Comparison of ENCODE assay signal across 8 cellular contexts in genomic region chr11:9263840-9264380, GRCh38. TPM values are rescaled to one million over a fixed set of nuclear protein-coding genes. Genes with fewer than 3 reads are reported as not detected.
A peak's percentile ranks its signal among the peaks of the same experiment; 100 is the strongest.
DNase-seq lines count a peak whose midpoint lies in the region; ATAC-seq and TF ChIP-seq lines count a peak whose summit lies in the region.

No MANE protein-coding gene starts in this region.

- H3K36me3 ChIP-seq in DND-41 (ENCODE audit: insufficient read depth, low read length): no peaks in the 10 kb centered on the region
- no peaks in the 10 kb centered on the region for H3K36me3 ChIP-seq in Karpas-422 (ENCODE audit: insufficient read depth, low read length)
- no peaks in the 10 kb centered on the region for H3K36me3 ChIP-seq in heart left ventricle

- no peaks in the 10 kb centered on the region for H3K9me3 ChIP-seq in DND-41 (ENCODE audit: insufficient read depth, low read length, severe bottlenecking)
- no peaks in the 10 kb centered on the region for H3K9me3 ChIP-seq in Karpas-422 (ENCODE audit: low read length)
- H3K9me3 ChIP-seq in heart left ventricle: no peaks in the 10 kb centered on the region

- peak overlapping the region; percentile 87 for H3K4me2 ChIP-seq in DND-41 (ENCODE audit: insufficient read depth, low read length)
- peak overlapping the region; percentile 87 for H3K4me2 ChIP-seq in Karpas-422 (ENCODE audit: low read depth, low read length, poor library complexity, severe bottlenecking)

- peaks cover 7% of the 10 kb centered on the region; the same call in 1 of the 2 replicates for H4K20me1 ChIP-seq in DND-41 (ENCODE audit: insufficient read depth, low read length)
- H4K20me1 ChIP-seq in Karpas-422 (ENCODE audit: insufficient read depth, low read depth, low read length): peaks cover 16% of the 10 kb centered on the region; the same call in 1 of the 2 replicates

- H3K27ac ChIP-seq in DND-41 (ENCODE audit: low read length) (no peak overlapping the region), Karpas-422 (ENCODE audit: low read length) (no peak overlapping the region), heart left ventricle (peak overlapping the region; percentile 93 to 99 (median 98))

- TF ChIP-seq POLR2A in heart left ventricle (IDR thresholded peaks at IDR 0.05): no peak

- H3K79me2 ChIP-seq in DND-41 (ENCODE audit: insufficient read depth, low read length): no peaks in the 10 kb centered on the region
- peaks cover 8% of the 10 kb centered on the region; the same call in 1 of the 2 replicates for H3K79me2 ChIP-seq in Karpas-422 (ENCODE audit: low read length)

- H3K4me1 ChIP-seq in DND-41 (ENCODE audit: insufficient read depth, low read length) (peaks cover 18% of the 10 kb centered on the region), Karpas-422 (ENCODE audit: low read length) (peaks cover 31% of the 10 kb centered on the region), heart left ventricle (peaks cover 4 to 52% (median 42%) of the 10 kb centered on the region in 12 donors)

- intact Hi-C loops in heart left ventricle (cut with DNase I): loop anchor here in 8 of 10 donors (5.0 to 10.0 kb wide), 8 partner anchors 48 to 201 kb away; partner anchors contain the start of genes IPO7 (in 3 of the 8), TMEM41B (in 1 of the 8) and ZNF143 (in 1 of the 8)

- ATAC-seq in DND-41 (ENCODE audit: insufficient read depth, low read depth) (peak; percentile 26), GM21619 (IDR thresholded peaks at IDR 0.05; ENCODE audit: unreplicated experiment) (peak; percentile 64), heart left ventricle (peak in 2 of 4 donors; percentile 11 to 17)

- 1 to 3% (median 1%) methylated on average over 9 of the region's 10 CpGs for WGBS in heart left ventricle, 4 donors

- H3K9ac ChIP-seq in DND-41 (ENCODE audit: low read depth, low read length) (peak overlapping the region; percentile 56; the same call in 1 of the 2 replicates), Karpas-422 (ENCODE audit: low read length) (peak overlapping the region; percentile 81)

- H2AFZ ChIP-seq in DND-41 (ENCODE audit: low read depth, low read length) (no peak overlapping the region), Karpas-422 (ENCODE audit: low read length) (peak overlapping the region; percentile 34; the same call in 1 of the 2 replicates)

- H3K4me3 ChIP-seq in DND-41 (ENCODE audit: low read depth in 1 of 2, low read length in 2 of 2) (peak overlapping the region in 1 of 2 experiments; percentile 66; a peak in 3 of 4 replicates), Karpas-422 (ENCODE audit: low read length) (peak overlapping the region; percentile 83), heart left ventricle (peak overlapping the region; percentile 85 to 99 (median 96)), skeletal muscle cell (ENCODE audit: low read depth, low read length) (peak overlapping the region; percentile 73)

- no peak for DNase-seq in DND-41
- peak; percentile 48 for DNase-seq in Karpas-422
- DNase-seq in activated T-cell treated with anti-CD3 and anti-CD28 coated beads for 4 hours: peak; percentile 42
- DNase-seq in heart left ventricle: no peak
- no peak for DNase-seq in skeletal muscle cell (ENCODE audit: low read depth)
- DNase-seq in islet precursor cell: no peak
- no peak for DNase-seq in middle frontal gyrus (ENCODE audit: extremely low spot score, low spot score)

- H3K9me2 ChIP-seq in Karpas-422 (replicated peaks; ENCODE audit: insufficient read depth, low read length): no peaks in the 10 kb centered on the region

- H3K27me3 ChIP-seq in DND-41 (ENCODE audit: insufficient read depth, low read length, poor library complexity) (peaks cover 44% of the 10 kb centered on the region), Karpas-422 (ENCODE audit: low read length) (no peaks in the 10 kb centered on the region; the same call in 1 of the 2 replicates), heart left ventricle (no peaks in the 10 kb centered on the region)

- TF ChIP-seq CTCF in DND-41 (IDR thresholded peaks at IDR 0.05; ENCODE audit: borderline replicate concordance, extremely low read depth, low read length, poor library complexity, severe bottlenecking): no peak
- no peak for TF ChIP-seq CTCF in heart left ventricle (IDR thresholded peaks at IDR 0.05)

RNA-seq across cellular contexts. Expression of gene DENND5A, which starts 1.2 kb away (rescaled TPM):
- total RNA-seq in Karpas-422 (2014; rRNA removed; shearing (Covaris generic); ENCODE audit: low replicate concordance): 48.1 and 57.3 TPM in 2 replicates
- 100 to 1,000 TPM; 104 to 175 (median 118) TPM for total RNA-seq in heart left ventricle
- 10 to 100 TPM; 44.5 to 94.2 TPM for polyA plus RNA-seq in heart left ventricle

RNA-seq across cellular contexts. Expression of gene TMEM41B, which starts 50.5 kb away (rescaled TPM):
- total RNA-seq in Karpas-422 (2014; rRNA removed; shearing (Covaris generic); ENCODE audit: low replicate concordance): 45.2 and 88.6 TPM in 2 replicates
- 10 to 100 TPM; 17.7 to 27.8 (median 22.6) TPM for total RNA-seq in heart left ventricle
- 10 to 100 TPM; 14.8 to 21.7 TPM for polyA plus RNA-seq in heart left ventricle

Comparison
In these comparisons a context has a peak if more than half of its experiments do, and no peak if none do; other contexts are left out.
1. DNase-seq: peak in Karpas-422 (single experiment) and activated T-cell treated with anti-CD3 and anti-CD28 coated beads for 4 hours (single experiment); none in DND-41 (single experiment), heart left ventricle (0 of 5), skeletal muscle cell (single experiment), islet precursor cell (single experiment) and middle frontal gyrus (single experiment).
2. H3K27ac ChIP-seq: peak in heart left ventricle (12 of 12); none in DND-41 (single experiment) and Karpas-422 (single experiment).